ENCODE assay signal across 13 cellular contexts in the genomic region with DNA sequence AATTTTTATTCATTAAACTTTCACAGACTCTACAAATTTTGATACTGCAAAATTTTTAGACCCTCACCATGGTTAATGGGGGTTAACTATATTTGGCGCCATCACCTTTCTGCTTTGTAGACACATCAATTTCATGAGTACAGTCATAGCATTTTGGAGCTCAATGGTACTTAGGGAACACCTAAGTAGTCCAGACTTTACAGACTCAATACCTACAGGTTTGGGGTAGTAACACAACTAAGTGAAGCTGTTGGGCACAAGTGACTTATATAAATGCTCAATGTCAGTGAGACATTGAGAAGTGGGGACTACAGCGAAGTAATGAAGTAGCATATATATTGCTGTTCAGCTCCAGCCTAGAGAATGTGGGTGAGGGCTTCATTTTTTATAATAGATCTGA. TPM values are rescaled to one million over a fixed set of nuclear protein-coding genes. Genes with fewer than 3 reads are reported as not detected.
DNase-seq lines count a peak whose midpoint lies in the region; ATAC-seq, FAIRE-seq and TF ChIP-seq lines count a peak whose summit lies in the region.
"Had no signal": no experiment of that assay in that cellular context is flagged by ENCODE, and none has a peak within 500 bp of the region (broad histone marks: within the 10 kb centered on the region; RNA-seq: fewer than 3 reads in every experiment).

No MANE protein-coding gene starts in this region.

- peaks cover 98% of the 10 kb centered on the region for H3K79me2 ChIP-seq in MM.1S (ENCODE audit: low read length)

- H3K4me1 ChIP-seq in MM.1S (ENCODE audit: low read length) (peaks cover 31% of the 10 kb centered on the region), small intestine (ENCODE audit: control insufficient read depth in 2 of 2, insufficient read depth in 1 of 2, low read depth in 1 of 2, low read length in 1 of 2) (peaks cover 13 to 16% of the 10 kb centered on the region in 2 donors)

- FAIRE-seq in small intestine (lab: Jason Lieb, UNC) = no peak
- FAIRE-seq in frontal cortex (lab: Jason Lieb, UNC) = no peak

- no peaks in the 10 kb centered on the region for H3K9me2 ChIP-seq in MM.1S (replicated peaks; ENCODE audit: insufficient read depth, low read length)

- peaks cover 4% of the 10 kb centered on the region for H3K36me3 Mint-ChIP-seq in activated naive CD4-positive, alpha-beta T cell treated with anti-CD3 and anti-CD28 coated beads, Interleukin-2, amount 50 U/mL, for 24 hours
- H3K36me3 Mint-ChIP-seq in activated naive CD8-positive, alpha-beta T cell treated with anti-CD3 and anti-CD28 coated beads, Interleukin-2, amount 50 U/mL, for 24 hours (ENCODE audit: low read depth) = no peaks in the 10 kb centered on the region
- H3K36me3 Mint-ChIP-seq: brain had no signal

- H3K36me3 ChIP-seq in MM.1S (replicated peaks; ENCODE audit: insufficient read depth, low read length) (peaks cover 5% of the 10 kb centered on the region; the same call in 1 of the 2 replicates), small intestine (ENCODE audit: control insufficient read depth in 2 of 2, insufficient read depth in 2 of 2, low read length in 2 of 2) (no peaks in the 10 kb centered on the region)
- H3K36me3 ChIP-seq: ovary had no signal

- no peaks in the 10 kb centered on the region for H4K20me1 ChIP-seq in MM.1S (ENCODE audit: insufficient read depth, low read length)

- DNase-seq in activated naive CD4-positive, alpha-beta T cell (lab: John Stamatoyannopoulos, UW) = no peak
- DNase-seq in MM.1S (peak; percentile 50), small intestine (no peak), frontal cortex (ENCODE audit: low spot score in 2 of 2) (no peak), NCI-H524 treated with DMSO at 0.1 percent for 48 hours (lab: John Stamatoyannopoulos, UW) (no peak)
- no peak for DNase-seq in activated naive CD8-positive, alpha-beta T cell treated with anti-CD3 and anti-CD28 coated beads, Interleukin-2, amount 50 U/mL, for 24 hours
- DNase-seq: hippocampal formation, NCI-H774, ovary had no signal

- TF ChIP-seq CTCF in MM.1S (IDR thresholded peaks at IDR 0.05; ENCODE audit: low read length) = no peak

- no peaks in the 10 kb centered on the region for H3K9me3 Mint-ChIP-seq in activated naive CD4-positive, alpha-beta T cell treated with anti-CD3 and anti-CD28 coated beads, Interleukin-2, amount 50 U/mL, for 24 hours
- H3K9me3 Mint-ChIP-seq in activated naive CD8-positive, alpha-beta T cell treated with anti-CD3 and anti-CD28 coated beads, Interleukin-2, amount 50 U/mL, for 24 hours = no peaks in the 10 kb centered on the region
- H3K9me3 Mint-ChIP-seq: brain had no signal

- H3K9me3 ChIP-seq in MM.1S (replicated peaks; ENCODE audit: insufficient read depth, low read length) (no peaks in the 10 kb centered on the region), small intestine (ENCODE audit: control insufficient read depth, low read depth) (no peaks in the 10 kb centered on the region)
- H3K9me3 ChIP-seq: ovary had no signal

- H3K4me3 ChIP-seq in MM.1S (ENCODE audit: low read length) (peak overlapping the region; percentile 65), small intestine (ENCODE audit: low read depth in 1 of 2, low read length in 2 of 2) (no peak overlapping the region)
- H3K4me3 ChIP-seq: ovary had no signal

- 40 to 71% (median 66%) methylated on average over 2 of the region's 2 CpGs for WGBS in small intestine, 3 donors

- H3F3A ChIP-seq in MM.1S (ENCODE audit: insufficient read depth, low read length) = peaks cover 93% of the 10 kb centered on the region

- H3K4me3 Mint-ChIP-seq in activated naive CD4-positive, alpha-beta T cell treated with anti-CD3 and anti-CD28 coated beads, Interleukin-2, amount 50 U/mL, for 24 hours = peak overlapping the region; percentile 49
- no peak overlapping the region for H3K4me3 Mint-ChIP-seq in activated naive CD8-positive, alpha-beta T cell treated with anti-CD3 and anti-CD28 coated beads, Interleukin-2, amount 50 U/mL, for 24 hours

- H2AFZ ChIP-seq in MM.1S (ENCODE audit: low read length) = no peak overlapping the region

- ATAC-seq in activated naive CD8-positive, alpha-beta T cell treated with anti-CD3 and anti-CD28 coated beads, Interleukin-2, amount 50 U/mL, for 24 hours = no peak
- no peak for ATAC-seq in HG03521 (IDR thresholded peaks at IDR 0.05; ENCODE audit: unreplicated experiment)
- ATAC-seq: HCT116 had no signal

- H3K9ac ChIP-seq in MM.1S (ENCODE audit: low read length) = peak overlapping the region; percentile 96

- peak overlapping the region; percentile 100 for H3K27ac ChIP-seq in MM.1S (ENCODE audit: low read length)
- H3K27ac ChIP-seq in small intestine (ENCODE audit: low read depth in 1 of 2, low read length in 1 of 2) = peak overlapping the region; percentile 25 to 69
- H3K27ac ChIP-seq: ovary had no signal

- peak overlapping the region; percentile 79 for H3K27ac Mint-ChIP-seq in activated naive CD4-positive, alpha-beta T cell treated with anti-CD3 and anti-CD28 coated beads, Interleukin-2, amount 50 U/mL, for 24 hours
- H3K27ac Mint-ChIP-seq in activated naive CD8-positive, alpha-beta T cell treated with anti-CD3 and anti-CD28 coated beads, Interleukin-2, amount 50 U/mL, for 24 hours = peak overlapping the region; percentile 95

- no peaks in the 10 kb centered on the region for H3K27me3 Mint-ChIP-seq in activated naive CD4-positive, alpha-beta T cell treated with anti-CD3 and anti-CD28 coated beads, Interleukin-2, amount 50 U/mL, for 24 hours
- no peaks in the 10 kb centered on the region for H3K27me3 Mint-ChIP-seq in activated naive CD8-positive, alpha-beta T cell treated with anti-CD3 and anti-CD28 coated beads, Interleukin-2, amount 50 U/mL, for 24 hours
- H3K27me3 Mint-ChIP-seq: brain had no signal

- H3K27me3 ChIP-seq in MM.1S (replicated peaks; ENCODE audit: insufficient read depth, low read length) (no peaks in the 10 kb centered on the region), small intestine (ENCODE audit: control insufficient read depth in 2 of 2, insufficient read depth in 2 of 2, low read length in 2 of 2) (no peaks in the 10 kb centered on the region)
- H3K27me3 ChIP-seq: ovary had no signal

- H3K4me2 ChIP-seq in MM.1S (ENCODE audit: low read depth, low read length) = peak overlapping the region; percentile 89

- H3K4me1 Mint-ChIP-seq in activated naive CD4-positive, alpha-beta T cell treated with anti-CD3 and anti-CD28 coated beads, Interleukin-2, amount 50 U/mL, for 24 hours = peaks cover 93% of the 10 kb centered on the region
- H3K4me1 Mint-ChIP-seq in activated naive CD8-positive, alpha-beta T cell treated with anti-CD3 and anti-CD28 coated beads, Interleukin-2, amount 50 U/mL, for 24 hours = peaks cover 91% of the 10 kb centered on the region

RNA-seq across cellular contexts. Expression of gene GPRIN3, which starts 7.5 kb away (rescaled TPM):
- 1 to 10 TPM; 1.4 to 3.7 (median 2.2) TPM for polyA plus RNA-seq in small intestine
- total RNA-seq in frontal cortex = 34.2 TPM
